In the genomic region with DNA sequence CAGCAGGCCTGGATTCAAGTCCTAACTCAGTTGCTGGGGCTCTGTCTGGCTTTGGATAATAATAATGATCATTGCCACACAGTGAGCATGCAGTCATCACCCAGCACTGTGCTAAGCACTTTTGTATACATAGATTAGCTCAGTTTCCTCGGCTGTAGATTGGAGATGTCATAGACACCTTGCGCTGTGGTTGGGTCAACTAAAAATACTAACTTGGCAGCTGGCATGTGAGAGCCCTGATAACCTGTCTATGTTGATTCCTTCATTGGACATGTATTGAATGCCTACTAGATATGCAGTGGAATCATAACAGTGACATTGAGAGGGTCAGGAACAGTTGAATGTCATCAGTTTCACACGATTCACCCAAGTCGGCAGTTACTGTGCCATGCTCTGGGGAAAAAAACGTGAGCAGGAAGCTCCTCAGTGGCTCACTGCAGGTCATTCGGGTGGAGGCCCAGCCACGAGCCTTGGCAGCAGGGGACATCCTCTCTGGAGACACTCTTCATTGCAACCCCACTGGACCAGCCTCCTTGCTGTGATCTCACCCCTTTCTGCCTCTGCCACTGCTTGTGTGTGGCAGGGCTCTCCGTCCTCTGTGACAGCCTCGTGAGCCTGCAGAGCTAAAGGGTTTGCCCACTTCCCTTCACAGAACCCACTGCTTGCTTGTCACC, we compare ENCODE assay signal across 22 cellular contexts.
"Had no signal": no experiment of that assay in that cellular context is flagged by ENCODE, and none has a peak within 500 bp of the region (broad histone marks: within the 10 kb centered on the region; RNA-seq: fewer than 3 reads in every experiment).

No MANE protein-coding gene starts in this region.

- ATAC-seq: foreskin keratinocyte; left colon; lower lobe of right lung; stimulated activated memory B cell treated with anti-CD40 and anti-IgM and Interleukin-4, amounts not matched to agents 10 μg/mL and 1 μg/mL and 100 μg/mL, for 72 hours had no signal

- H3K4me3 ChIP-seq: lower lobe of right lung, thoracic aorta, upper lobe of left lung had no signal

- H3K27ac Mint-ChIP-seq: activated naive CD4-positive, alpha-beta T cell treated with anti-CD3 and anti-CD28 coated beads, Interleukin-2, amount 10 ng/mL, durations not matched to agents 7 days and 5 days; naive B cell; stimulated activated memory B cell treated with anti-CD40 and anti-IgM and Interleukin-4, amounts not matched to agents 10 μg/mL and 1 μg/mL and 100 μg/mL, for 72 hours; T-helper 1 cell treated with Interleukin-12 subunit alpha and Interleukin-12 subunit beta and Interleukin-4 antibody, amounts not matched to agents 30 μg/mL and 1 μg/mL, for 36 hours had no signal

- H3K9me3 Mint-ChIP-seq: activated naive CD4-positive, alpha-beta T cell treated with anti-CD3 and anti-CD28 coated beads, Interleukin-2, amount 10 ng/mL, durations not matched to agents 7 days and 5 days; T-helper 1 cell treated with Interleukin-12 subunit alpha and Interleukin-12 subunit beta and Interleukin-4 antibody, amounts not matched to agents 30 μg/mL and 1 μg/mL, for 36 hours had no signal

- H3K9me3 ChIP-seq: thoracic aorta, upper lobe of left lung had no signal

- H3K4me1 Mint-ChIP-seq: naive B cell; stimulated activated memory B cell treated with anti-CD40 and anti-IgM and Interleukin-4, amounts not matched to agents 10 μg/mL and 1 μg/mL and 100 μg/mL, for 72 hours had no signal

- DNase-seq: activated CD4-positive, alpha-beta T cell treated with anti-CD3 and anti-CD28 coated beads for 4 hours; activated CD4-positive, alpha-beta T cell treated with anti-CD3 and anti-CD28 coated beads, Interleukin-2, amount 50 U/mL, for 48 hours; activated CD4-positive, CD25-positive, alpha-beta regulatory T cell; activated effector memory CD4-positive, alpha-beta T cell treated with anti-CD3 and anti-CD28 coated beads, Interleukin-2, amount 50 U/mL, for 16 hours; activated naive CD4-positive, alpha-beta T cell treated with anti-CD3 and anti-CD28 coated beads, Interleukin-2, amount 10 ng/mL, durations not matched to agents 7 days and 5 days; activated T-cell treated with anti-CD3 and anti-CD28 coated beads for 4 hours; amygdala; foreskin keratinocyte; glutamatergic neuron; hypothalamus; left colon; lower lobe of right lung; naive B cell; occipital lobe; small intestine; stimulated activated CD4-positive, alpha-beta T cell treated with anti-CD3 and anti-CD28 coated beads, Interleukin-15, amount 100 ng/mL, for 24 hours; upper lobe of left lung had no signal

- H3K36me3 ChIP-seq: lower lobe of right lung, thoracic aorta had no signal

- H3K27me3 ChIP-seq: foreskin keratinocyte, upper lobe of left lung had no signal

- FAIRE-seq: endometrium, islet of Langerhans, small intestine had no signal

- H3K4me3 Mint-ChIP-seq: activated naive CD4-positive, alpha-beta T cell treated with anti-CD3 and anti-CD28 coated beads, Interleukin-2, amount 10 ng/mL, durations not matched to agents 7 days and 5 days; stimulated activated memory B cell treated with anti-CD40 and anti-IgM and Interleukin-4, amounts not matched to agents 10 μg/mL and 1 μg/mL and 100 μg/mL, for 72 hours; T-helper 1 cell treated with Interleukin-12 subunit alpha and Interleukin-12 subunit beta and Interleukin-4 antibody, amounts not matched to agents 30 μg/mL and 1 μg/mL, for 36 hours had no signal

- H3K27ac ChIP-seq: foreskin keratinocyte, lower lobe of right lung, thoracic aorta, upper lobe of left lung had no signal
